13 cellular contexts compared by ENCODE assay signal in genomic region chr2:234689911-234690379, GRCh38.
"Had no signal": no experiment of that assay in that cellular context is flagged by ENCODE, and none has a peak within 500 bp of the region (broad histone marks: within the 10 kb centered on the region; RNA-seq: fewer than 3 reads in every experiment).

No MANE protein-coding gene starts in this region.

- H3K9me3 ChIP-seq: body of pancreas had no signal

- H3K27me3 ChIP-seq: body of pancreas had no signal

- H3K4me3 ChIP-seq: body of pancreas had no signal

- DNase-seq: activated CD4-positive, alpha-beta memory T cell treated with anti-CD3 and anti-CD28 coated beads for 36 hours; activated effector memory CD4-positive, alpha-beta T cell treated with anti-CD3 and anti-CD28 coated beads, Interleukin-2, amount 50 U/mL, for 16 hours; activated T-cell treated with anti-CD3 and anti-CD28 coated beads, Interleukin-2, amount 50 U/mL, for 4 hours; amniotic stem cell; body of pancreas; effector memory CD8-positive, alpha-beta T cell; hippocampal formation; left cardiac atrium; natural killer cell; T-helper 9 cell; trophoblast cell had no signal

- ATAC-seq: activated naive CD4-positive, alpha-beta T cell treated with anti-CD3 and anti-CD28 coated beads, Interleukin-2, amount 50 U/mL, for 72 hours; activated T-cell treated with anti-CD3 and anti-CD28 coated beads, Interleukin-2, amount 50 U/mL, for 4 hours; effector memory CD8-positive, alpha-beta T cell; left cardiac atrium; natural killer cell; stimulated activated effector memory CD8-positive, alpha-beta T cell treated with anti-CD3 and anti-CD28 coated beads, Interleukin-12 subunit alpha, Interleukin-12 subunit beta, amount 100 ng/mL, for 72 hours had no signal
